Comparison of ENCODE assay signal across 30 cellular contexts in the genomic region with DNA sequence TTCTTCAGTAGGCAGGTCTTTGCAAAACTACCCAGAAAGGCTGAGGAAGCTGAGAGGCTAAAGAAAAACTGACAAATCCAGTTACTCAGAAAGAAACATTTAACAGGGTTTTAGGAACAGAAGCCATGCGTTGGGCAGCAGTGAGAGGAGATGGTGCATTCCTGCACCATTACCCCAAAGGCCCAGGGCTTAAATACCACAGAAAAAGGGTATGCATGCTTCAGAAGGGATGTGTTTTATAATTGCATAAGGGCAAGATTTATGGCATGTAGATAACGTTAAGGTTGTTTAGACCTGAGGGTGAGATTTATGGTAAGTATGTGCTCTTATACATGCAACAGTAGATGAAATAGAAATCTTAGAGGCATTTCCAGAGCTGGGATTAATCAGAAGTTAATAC. TPM values are rescaled to one million over a fixed set of nuclear protein-coding genes. Genes with fewer than 3 reads are reported as not detected.
A peak's percentile ranks its signal among the peaks of the same experiment; 100 is the strongest.
DNase-seq lines count a peak whose midpoint lies in the region; ATAC-seq, FAIRE-seq and TF ChIP-seq lines count a peak whose summit lies in the region.
"Had no signal": no experiment of that assay in that cellular context is flagged by ENCODE, and none has a peak within 500 bp of the region (broad histone marks: within the 10 kb centered on the region; RNA-seq: fewer than 3 reads in every experiment).

No MANE protein-coding gene starts in this region.

- no peak overlapping the region for H2BK20ac ChIP-seq in IMR-90 (ENCODE audit: low read depth, low read length)

- no peak overlapping the region for H3K14ac ChIP-seq in IMR-90 (replicated peaks; ENCODE audit: low read depth, low read length)

- H3K79me1 ChIP-seq in IMR-90 (ENCODE audit: low read depth in 1 of 2, low read length in 2 of 2): peaks cover 12 to 57% of the 10 kb centered on the region in 2 experiments
- H3K79me1 ChIP-seq in mesendoderm (ENCODE audit: low read length): no peaks in the 10 kb centered on the region

- H3K4me3 ChIP-seq in IMR-90 (ENCODE audit: insufficient read depth, low read depth, low read length) (no peak overlapping the region), mesendoderm (ENCODE audit: low read length) (no peak overlapping the region), pancreas (no peak overlapping the region)
- H3K4me3 ChIP-seq: SK-N-MC, testis had no signal

- no peak overlapping the region for H3K23ac ChIP-seq in IMR-90 (ENCODE audit: low read depth, low read length)
- no peak overlapping the region for H3K23ac ChIP-seq in mesendoderm (ENCODE audit: low read length)

- WGBS in IMR-90 (ENCODE audit: extremely low coverage in 2 of 2, insufficient read length in 1 of 2), 2 experiments: 17% methylated on average over 1 of the region's 2 CpGs; no CpG with 5 or more reads in 1 of the 2 experiments
- WGBS in mesendoderm (ENCODE audit: extremely low coverage, insufficient coverage, low lambda C conversion rate): 100% methylated on average over 1 of the region's 2 CpGs
- WGBS in pancreas, 2 donors: 82% methylated on average over 2 of the region's 2 CpGs

- no peak overlapping the region for H2AK9ac ChIP-seq in IMR-90 (replicated peaks; ENCODE audit: low read depth, low read length, poor library complexity)

- H4K20me1 ChIP-seq in IMR-90 (ENCODE audit: insufficient read depth, low read length): no peaks in the 10 kb centered on the region

- no peak overlapping the region for H2AFZ ChIP-seq in IMR-90 (replicated peaks; ENCODE audit: low read length, poor library complexity)
- H2AFZ ChIP-seq: parathyroid adenoma had no signal

- intact Hi-C loops in IMR-90 (cut with micrococcal nuclease): no loop called here
- intact Hi-C loops in pancreas (cut with DNase I): no loop called here

- H3K9ac ChIP-seq in IMR-90 (ENCODE audit: low read depth, low read length) (no peak overlapping the region), mesendoderm (ENCODE audit: low read length) (no peak overlapping the region)
- H3K9ac ChIP-seq: parathyroid adenoma had no signal

- peak overlapping the region; percentile 25; the same call in 1 of the 2 replicates for H3K27ac ChIP-seq in IMR-90 (ENCODE audit: insufficient read depth, low read length)
- peak overlapping the region; percentile 72 for H3K27ac ChIP-seq in epithelial cell of prostate
- H3K27ac ChIP-seq in mesendoderm (ENCODE audit: low read depth, low read length): no peak overlapping the region
- H3K27ac ChIP-seq in pancreas: no peak overlapping the region
- H3K27ac ChIP-seq: parathyroid adenoma, SK-N-MC, testis had no signal

- H4K5ac ChIP-seq in IMR-90 (ENCODE audit: low read depth, low read length) (no peak overlapping the region; the same call in 1 of the 2 replicates), mesendoderm (ENCODE audit: low read length) (no peak overlapping the region)

- H2BK5ac ChIP-seq in IMR-90 (ENCODE audit: low read depth, low read length, poor library complexity, severe bottlenecking) (peak overlapping the region; percentile 90), mesendoderm (ENCODE audit: low read length) (no peak overlapping the region)

- DNase-seq in EH (ENCODE audit: low read depth) (peak; percentile 66), IMR-90 (peak; percentile 74), epithelial cell of prostate (ENCODE audit: low read depth, low spot score) (no peak), mesendoderm (peak; percentile 45), pancreas (no peak), DMS79 treated with DMSO at 0.1 percent for 48 hours (lab: John Stamatoyannopoulos, UW) (no peak), activated gamma-delta T cell (lab: John Stamatoyannopoulos, UW) (no peak)
- DNase-seq: activated CD4-positive, alpha-beta T cell treated with anti-CD3 and anti-CD28 coated beads, Interleukin-2, amount 50 U/mL, for 4 hours; activated T-cell treated with anti-CD3 and anti-CD28 coated beads, Interleukin-2, amount 50 U/mL, for 48 hours; caudate nucleus; DND-41; effector memory CD8-positive, alpha-beta T cell; H9; left cardiac atrium; NCI-H1092 treated with DMSO at 0.1 percent for 48 hours; NCI-H187 treated with DMSO at 0.1 percent for 48 hours; NCI-H2171 treated with DMSO at 0.1 percent for 48 hours; NCI-H524; OCI-M1; stimulated activated CD4-positive, alpha-beta T cell treated with anti-CD3 and anti-CD28 coated beads, Interleukin-1b, Interleukin-23, amount 100 ng/mL, for 48 hours; stimulated activated naive CD8-positive, alpha-beta T cell treated with anti-CD3 and anti-CD28 coated beads, Interleukin-15, Interleukin-2, amounts not matched to agents 100 U/mL and 50 U/mL, for 24 hours; testis had no signal

- H3K79me2 ChIP-seq in mesendoderm (ENCODE audit: control insufficient read depth, insufficient read depth, low read length): peaks cover 2% of the 10 kb centered on the region
- H3K79me2 ChIP-seq: parathyroid adenoma had no signal

- dilution Hi-C loops in IMR-90 (cut with HindIII; ENCODE audit: low sequenced_read_pairs, unreplicated experiment): no loop called here

- ATAC-seq in IMR-90 (ENCODE audit: low read depth) (peak; percentile 8; the same call in 1 of the 2 replicates), pancreas (no peak), HG03175 (IDR thresholded peaks at IDR 0.05; ENCODE audit: unreplicated experiment) (no peak)
- ATAC-seq: effector memory CD8-positive, alpha-beta T cell; left cardiac atrium; stimulated activated naive CD8-positive, alpha-beta T cell treated with anti-CD3 and anti-CD28 coated beads, Interleukin-15, Interleukin-2, amounts not matched to agents 100 U/mL and 50 U/mL, for 24 hours had no signal

- no peak overlapping the region; the same call in 2 of the 3 replicates for H2BK15ac ChIP-seq in IMR-90 (ENCODE audit: low read depth, low read length)
- H2BK15ac ChIP-seq in mesendoderm (replicated peaks; ENCODE audit: low read depth): no peak overlapping the region

- no peak overlapping the region for H3K4me2 ChIP-seq in IMR-90 (ENCODE audit: low read depth, low read length)
- H3K4me2 ChIP-seq in mesendoderm (ENCODE audit: low read length): no peak overlapping the region

- H3K9me3 ChIP-seq in IMR-90 (ENCODE audit: control insufficient read depth, insufficient read depth, low read length) (peaks cover 3% of the 10 kb centered on the region; the same call in 1 of the 2 replicates), pancreas (no peaks in the 10 kb centered on the region)
- H3K9me3 ChIP-seq: testis had no signal

- no peak for TF ChIP-seq CTCF in IMR-90 (conservative IDR thresholded peaks at IDR 0.05; ENCODE audit: low read depth, low read length)
- TF ChIP-seq CTCF in pancreas (IDR thresholded peaks at IDR 0.05): no peak

- no peak overlapping the region for H3K56ac ChIP-seq in IMR-90 (ENCODE audit: extremely low read depth, insufficient read depth, low read length)
- H3K56ac ChIP-seq in mesendoderm (ENCODE audit: low read length): no peak overlapping the region

- peaks cover 10% of the 10 kb centered on the region for H3K9me1 ChIP-seq in IMR-90 (ENCODE audit: insufficient read depth, low read length)

- H2BK120ac ChIP-seq in IMR-90 (ENCODE audit: low read depth, low read length): peak overlapping the region; percentile 7; the same call in 1 of the 2 replicates
- no peak overlapping the region for H2BK120ac ChIP-seq in mesendoderm (ENCODE audit: low read depth, low read length)

- H3K36me3 ChIP-seq in IMR-90 (ENCODE audit: control insufficient read depth, insufficient read depth, low read length) (no peaks in the 10 kb centered on the region), mesendoderm (ENCODE audit: control insufficient read depth, insufficient read depth, low read length) (no peaks in the 10 kb centered on the region), pancreas (no peaks in the 10 kb centered on the region)

- H3K4ac ChIP-seq in IMR-90 (ENCODE audit: low read depth, low read length): no peak overlapping the region
- no peak overlapping the region for H3K4ac ChIP-seq in mesendoderm (ENCODE audit: low read depth, low read length)

- CTCF ChIA-PET in IMR-90 (lab: Yijun Ruan, JAX): no interaction called here

- no peak for FAIRE-seq in pancreas (lab: Jason Lieb, UNC)
- FAIRE-seq: A204.1, GM18507, urothelium cell line had no signal

- in situ Hi-C loops in IMR-90 (cut with MboI; ENCODE audit: low sequenced_read_pairs): no loop called here

- no peaks in the 10 kb centered on the region for H3K27me3 ChIP-seq in IMR-90 (ENCODE audit: control insufficient read depth, insufficient read depth, low read length)
- H3K27me3 ChIP-seq in mesendoderm (ENCODE audit: insufficient read depth, low read length, poor library complexity): no peaks in the 10 kb centered on the region
- no peaks in the 10 kb centered on the region for H3K27me3 ChIP-seq in pancreas
- H3K27me3 ChIP-seq: testis had no signal

- no peak for TF ChIP-seq POLR2A in IMR-90 (IDR thresholded peaks at IDR 0.05; ENCODE audit: low read depth, low read length)

- H4K91ac ChIP-seq in IMR-90 (ENCODE audit: insufficient read depth, low read depth, low read length): no peak overlapping the region; the same call in 1 of the 2 replicates

- BruUV-seq in IMR-90 (replicated peaks; lab: Mats Ljungman, UMichigan): no TSS peak

- H3K18ac ChIP-seq in IMR-90 (ENCODE audit: low read depth, low read length): peak overlapping the region; percentile 81; the same call in 1 of the 2 replicates
- H3K18ac ChIP-seq in mesendoderm (ENCODE audit: low read length): peak overlapping the region; percentile 61

- H4K8ac ChIP-seq in IMR-90 (ENCODE audit: low read depth in 2 of 2, low read length in 2 of 2): 0 out of 4 replicates have a peak overlapping the region, but pooled peaks of 1 of the 2 experiments have one; percentile 18
- H4K8ac ChIP-seq in mesendoderm (ENCODE audit: low read depth, low read length): no peak overlapping the region

- TF ChIP-seq RAD21 in IMR-90 (IDR thresholded peaks at IDR 0.05; ENCODE audit: low read length): no peak

- H2AK5ac ChIP-seq in IMR-90 (ENCODE audit: low read depth, low read length): no peak overlapping the region; the same call in 1 of the 2 replicates
- no peak overlapping the region for H2AK5ac ChIP-seq in mesendoderm (ENCODE audit: low read length)

- POLR2A ChIA-PET in IMR-90 (lab: Charles Lee; ENCODE audit: unreplicated experiment): no interaction called here

- H3K4me1 ChIP-seq in IMR-90 (ENCODE audit: control insufficient read depth, insufficient read depth, low read length): peaks cover 11% of the 10 kb centered on the region
- peaks cover 8% of the 10 kb centered on the region for H3K4me1 ChIP-seq in mesendoderm (ENCODE audit: control insufficient read depth, low read depth, low read length)
- peaks cover 3 to 43% (median 16%) of the 10 kb centered on the region in 3 donors for H3K4me1 ChIP-seq in pancreas
- H3K4me1 ChIP-seq: parathyroid adenoma, testis had no signal

RNA-seq across cellular contexts. Expression of gene C3orf52, which starts 10.0 kb away (rescaled TPM):
- total RNA-seq in IMR-90 (2012; rRNA removed) (12.5 and 16.1 TPM in 2 replicates), pancreas (10 to 100 TPM; 16.1 to 51.7 (median 24.9) TPM)
- polyA plus RNA-seq in IMR-90 (2012; rRNA removed) (6.4 and 7.5 TPM in 2 replicates), pancreas (10 to 100 TPM in 1 of 2 donors, 1 to 10 TPM in 1; 9.7 to 11.2 TPM)
- polyA plus RNA-seq in IMR-90 (2012; cell fraction: cytosol; rRNA removed): 1.9 and 5.1 TPM in 2 replicates
- polyA plus RNA-seq in IMR-90 (2012; cell fraction: nucleus; rRNA removed; ENCODE audit: low replicate concordance): 4.1 and 21.4 TPM in 2 replicates
- 6.2 TPM for polyA plus RNA-seq in mesendoderm (2013, experiment 1 of 2)
- 6.9 TPM for polyA plus RNA-seq in mesendoderm (2013, experiment 2 of 2)

RNA-seq across cellular contexts. Expression of gene GCSAM, which starts 36.9 kb away (rescaled TPM):
- total RNA-seq in IMR-90 (2012; rRNA removed): not detected in 2 replicates
- polyA plus RNA-seq in IMR-90 (2012; rRNA removed): not detected in 2 replicates
- not detected in 2 replicates for polyA plus RNA-seq in IMR-90 (2012; cell fraction: cytosol; rRNA removed)
- polyA plus RNA-seq in IMR-90 (2012; cell fraction: nucleus; rRNA removed; ENCODE audit: low replicate concordance): not detected in 2 replicates
- polyA plus RNA-seq in mesendoderm (2013, experiment 1 of 2): not detected
- not detected for polyA plus RNA-seq in mesendoderm (2013, experiment 2 of 2)
- total RNA-seq in pancreas: under 1 TPM in 2 of 6 donors, not detected in 4; 0.25 to 0.28 TPM
- under 1 TPM in 1 of 2 donors, not detected in 1; 0.07 TPM for polyA plus RNA-seq in pancreas
- total RNA-seq: H9, HT-29, neural crest cell had no signal

Comparison
In these comparisons a context has a peak if more than half of its experiments do, and no peak if none do; other contexts are left out.
1. DNase-seq: peak in EH (single experiment), IMR-90 (single experiment) and mesendoderm (single experiment); none in epithelial cell of prostate (single experiment), pancreas (0 of 6), DMS79 treated with DMSO at 0.1 percent for 48 hours (single experiment) and activated gamma-delta T cell (single experiment).
2. H3K27ac ChIP-seq: peak in IMR-90 (single experiment) and epithelial cell of prostate (single experiment); none in mesendoderm (single experiment) and pancreas (0 of 4).